21 cellular contexts compared by ENCODE assay signal in genomic region chr12:7450667-7451066, GRCh38. TPM values are rescaled to one million over a fixed set of nuclear protein-coding genes. Genes with fewer than 3 reads are reported as not detected.
"Had no signal": no experiment of that assay in that cellular context is flagged by ENCODE, and none has a peak within 500 bp of the region (broad histone marks: within the 10 kb centered on the region; RNA-seq: fewer than 3 reads in every experiment).

No MANE protein-coding gene starts in this region.

- H3K4me1 ChIP-seq: colonic mucosa, upper lobe of right lung had no signal

- H3K4me3 ChIP-seq: colonic mucosa, lung, thoracic aorta, upper lobe of right lung had no signal

- H3K36me3 ChIP-seq: colonic mucosa, thoracic aorta, upper lobe of right lung had no signal

- DNase-seq: activated B cell treated with CpG ODN at 0.5 μM for 24 hours; activated CD4-positive, alpha-beta memory T cell treated with anti-CD3 and anti-CD28 coated beads for 36 hours; activated CD4-positive, alpha-beta T cell treated with anti-CD3 and anti-CD28 coated beads for 4 hours; activated naive CD4-positive, alpha-beta T cell treated with anti-CD3 and anti-CD28 coated beads, Interleukin-2, amount 10 ng/mL, durations not matched to agents 7 days and 5 days; activated naive CD8-positive, alpha-beta T cell treated with anti-CD3 and anti-CD28 coated beads, Interleukin-2, amount 50 U/mL, for 24 hours; activated T-cell treated with anti-CD3 and anti-CD28 coated beads, Interleukin-2, amount 50 U/mL, for 1 hour; anterior cingulate cortex; central memory CD4-positive, alpha-beta T cell; colonic mucosa; endodermal cell; erythroblast; kidney; midbrain; nucleus accumbens; posterior cingulate gyrus; stimulated activated naive B cell treated with anti-CD40 and anti-IgM and Interleukin-4, amounts not matched to agents 10 μg/mL and 1 μg/mL and 100 μg/mL, for 72 hours; upper lobe of right lung had no signal

- H3K27ac ChIP-seq: colonic mucosa, thoracic aorta, upper lobe of right lung had no signal

- H3K9me3 ChIP-seq: colonic mucosa, thoracic aorta, upper lobe of right lung had no signal

- H3K27me3 ChIP-seq: colonic mucosa, upper lobe of right lung had no signal

RNA-seq across cellular contexts. Expression of gene CD163L1, which starts 6.7 kb away (rescaled TPM):
- total RNA-seq: activated CD4-positive, alpha-beta memory T cell treated with anti-CD3 and anti-CD28 coated beads for 36 hours; activated T-helper 2 cell treated with anti-CD3 and anti-CD28 coated beads, Interferon-gamma antibody, Interleukin-2, Interleukin-4, amounts not matched to agents 10 μg/mL and 5 μg/mL and 100 μg/mL, durations not matched to agents 14 hours and 24 hours and 36 hours had no signal

RNA-seq across cellular contexts. Expression of gene CD163, which starts 52.9 kb away (rescaled TPM):
- total RNA-seq: activated CD4-positive, alpha-beta memory T cell treated with anti-CD3 and anti-CD28 coated beads for 36 hours; activated T-helper 2 cell treated with anti-CD3 and anti-CD28 coated beads, Interferon-gamma antibody, Interleukin-2, Interleukin-4, amounts not matched to agents 10 μg/mL and 5 μg/mL and 100 μg/mL, durations not matched to agents 14 hours and 24 hours and 36 hours; renal cortical epithelial cell had no signal
